Comparison of ENCODE assay signal across 17 cellular contexts in genomic region chr19:43481701-43482100, GRCh38. TPM values are rescaled to one million over a fixed set of nuclear protein-coding genes. Genes with fewer than 3 reads are reported as not detected.
DNase-seq lines count a peak whose midpoint lies in the region; ATAC-seq and TF ChIP-seq lines count a peak whose summit lies in the region.
"Had no signal": no experiment of that assay in that cellular context is flagged by ENCODE, and none has a peak within 500 bp of the region (broad histone marks: within the 10 kb centered on the region; RNA-seq: fewer than 3 reads in every experiment).

No MANE protein-coding gene starts in this region.

- CTCF ChIA-PET in HEK293 (lab: Yijun Ruan, JAX), result interaction anchor here (0.6 to 4.6 kb wide), 7 partner anchors 16 to 270 kb away, joined by 3 to 24 read pairs (median 3); no protein-coding TSS in a partner anchor

- DNase-seq in glutamatergic neuron (no peak), osteoblast (ENCODE audit: insufficient read length, low spot score, missing footprints) (peak; percentile 18), natural killer cell (no peak), ecto neural progenitor cell (ENCODE audit: low spot score) (no peak)
- DNase-seq: ACHN; BE2C; C1 segment of cervical spinal cord; Calu3; CD4-positive, CD25-positive, alpha-beta regulatory T cell; DMS79 treated with DMSO at 0.1 percent for 48 hours; GF-D8; HCEC 1CT; HFFc6; IMR-90 had no signal

- H3K27ac ChIP-seq in HEK293 (ENCODE audit: extremely low read depth, low read depth, low read length) (no peak overlapping the region), osteoblast (ENCODE audit: low read depth, low read length) (no peak overlapping the region)

- H3K4me3 Mint-ChIP-seq in glutamatergic neuron (ENCODE audit: unreplicated experiment), result no peak overlapping the region
- H3K4me3 Mint-ChIP-seq in natural killer cell, result no peak overlapping the region
- H3K4me3 Mint-ChIP-seq: CD4-positive, CD25-positive, alpha-beta regulatory T cell; GM23338; HFFc6 had no signal

- ATAC-seq in natural killer cell, result no peak
- ATAC-seq in HG02870 (IDR thresholded peaks at IDR 0.05; ENCODE audit: unreplicated experiment), result no peak
- ATAC-seq: GM23338 had no signal

- no peak overlapping the region for H2AFZ ChIP-seq in osteoblast (ENCODE audit: low read length)
- H2AFZ ChIP-seq: GM23338 had no signal

- H3K4me1 ChIP-seq in HEK293 (ENCODE audit: control insufficient read depth, insufficient read depth, low read length), result no peaks in the 10 kb centered on the region
- H3K4me1 ChIP-seq in osteoblast (ENCODE audit: insufficient read depth, low read length), result peaks cover 3% of the 10 kb centered on the region
- H3K4me1 ChIP-seq: BE2C had no signal

- H3K36me3 ChIP-seq in HEK293 (ENCODE audit: control insufficient read depth in 2 of 2, insufficient read depth in 1 of 2, low read length in 2 of 2) (peaks cover 0 to 11% of the 10 kb centered on the region in 2 experiments; a peak in 1 of 3 replicates), osteoblast (ENCODE audit: insufficient read depth, low read length) (peaks cover 6% of the 10 kb centered on the region)
- H3K36me3 ChIP-seq: BE2C had no signal

- H3K27me3 ChIP-seq in osteoblast (ENCODE audit: insufficient read depth, low read length), result no peaks in the 10 kb centered on the region
- H3K27me3 ChIP-seq: BE2C had no signal

- no peaks in the 10 kb centered on the region for H3K79me2 ChIP-seq in osteoblast (ENCODE audit: insufficient read depth, low read length)

- intact Hi-C loops in natural killer cell (cut with micrococcal nuclease), result no loop called here

- H3K4me3 ChIP-seq in HEK293 (ENCODE audit: low read depth, low read length), result no peak overlapping the region
- H3K4me3 ChIP-seq in osteoblast (ENCODE audit: insufficient read depth, low read length), result no peak overlapping the region
- H3K4me3 ChIP-seq: GM23338 had no signal

- TF ChIP-seq CTCF in HEK293 (tag by site-specific recombination; IDR thresholded peaks at IDR 0.05) (no peak), glutamatergic neuron (IDR thresholded peaks at IDR 0.05; ENCODE audit: partially characterized antibody, unreplicated experiment) (no peak), osteoblast (IDR thresholded peaks at IDR 0.05; ENCODE audit: extremely low read depth, low read depth, low read length) (no peak), natural killer cell (IDR thresholded peaks at IDR 0.05) (no peak)

- POLR2A ChIA-PET in HEK293 (lab: Yijun Ruan, JAX), result interaction anchor here (0.7 to 0.8 kb wide), 3 partner anchors 10 to 25 kb away, joined by 3 to 4 read pairs (median 4); no protein-coding TSS in a partner anchor

- H3K4me1 Mint-ChIP-seq in glutamatergic neuron (ENCODE audit: low read depth, unreplicated experiment) (no peaks in the 10 kb centered on the region), natural killer cell (no peaks in the 10 kb centered on the region)
- H3K4me1 Mint-ChIP-seq: GM23338 had no signal

- peaks cover 5% of the 10 kb centered on the region for H3K27me3 Mint-ChIP-seq in glutamatergic neuron (ENCODE audit: unreplicated experiment)
- no peaks in the 10 kb centered on the region for H3K27me3 Mint-ChIP-seq in natural killer cell (ENCODE audit: low read depth in 2 of 2)
- H3K27me3 Mint-ChIP-seq: CD4-positive, CD25-positive, alpha-beta regulatory T cell had no signal

- H3K36me3 Mint-ChIP-seq in glutamatergic neuron (ENCODE audit: unreplicated experiment) (no peaks in the 10 kb centered on the region), natural killer cell (no peaks in the 10 kb centered on the region)

- H3K9me3 Mint-ChIP-seq in glutamatergic neuron (ENCODE audit: unreplicated experiment) (no peaks in the 10 kb centered on the region), natural killer cell (no peaks in the 10 kb centered on the region)
- H3K9me3 Mint-ChIP-seq: CD4-positive, CD25-positive, alpha-beta regulatory T cell; GM23338; HFFc6 had no signal

- H4K20me1 ChIP-seq in osteoblast (ENCODE audit: insufficient read depth, low read length), result no peaks in the 10 kb centered on the region

- H3K4me2 ChIP-seq in osteoblast (ENCODE audit: insufficient read depth, low read length), result no peak overlapping the region
- H3K4me2 ChIP-seq: GM23338 had no signal

- H3K9me3 ChIP-seq in HEK293 (ENCODE audit: control insufficient read depth, insufficient read depth, low read depth, low read length) (no peaks in the 10 kb centered on the region), osteoblast (ENCODE audit: low read depth, low read length) (no peaks in the 10 kb centered on the region)
- H3K9me3 ChIP-seq: BE2C had no signal

- H3K27ac Mint-ChIP-seq in glutamatergic neuron (ENCODE audit: unreplicated experiment), result peak overlapping the region; percentile 6
- H3K27ac Mint-ChIP-seq in natural killer cell, result no peak overlapping the region
- H3K27ac Mint-ChIP-seq: GM23338, HFFc6 had no signal

TF ChIP-seq in HEK293, 187 proteins besides CTCF, POLR2A, EP300 and RAD21 (continues in another document):
- TF ChIP-seq ZFHX2 (tag by site-specific recombination; conservative IDR thresholded peaks at IDR 0.05), result no peak
- TF ChIP-seq ZNF248 (tag by site-specific recombination; IDR thresholded peaks at IDR 0.05), result no peak
- no peak for TF ChIP-seq ZNF184 (tag by site-specific recombination; IDR thresholded peaks at IDR 0.05)
- no peak for TF ChIP-seq ZBTB48 (tag by site-specific recombination; IDR thresholded peaks at IDR 0.05)
- no peak for TF ChIP-seq PRDM6 (tag by site-specific recombination; IDR thresholded peaks at IDR 0.05)
- no peak for TF ChIP-seq ZNF660 (tag by site-specific recombination; IDR thresholded peaks at IDR 0.05)
- no peak for TF ChIP-seq SP7 (tag by site-specific recombination; IDR thresholded peaks at IDR 0.05)
- TF ChIP-seq, protein P1, sequence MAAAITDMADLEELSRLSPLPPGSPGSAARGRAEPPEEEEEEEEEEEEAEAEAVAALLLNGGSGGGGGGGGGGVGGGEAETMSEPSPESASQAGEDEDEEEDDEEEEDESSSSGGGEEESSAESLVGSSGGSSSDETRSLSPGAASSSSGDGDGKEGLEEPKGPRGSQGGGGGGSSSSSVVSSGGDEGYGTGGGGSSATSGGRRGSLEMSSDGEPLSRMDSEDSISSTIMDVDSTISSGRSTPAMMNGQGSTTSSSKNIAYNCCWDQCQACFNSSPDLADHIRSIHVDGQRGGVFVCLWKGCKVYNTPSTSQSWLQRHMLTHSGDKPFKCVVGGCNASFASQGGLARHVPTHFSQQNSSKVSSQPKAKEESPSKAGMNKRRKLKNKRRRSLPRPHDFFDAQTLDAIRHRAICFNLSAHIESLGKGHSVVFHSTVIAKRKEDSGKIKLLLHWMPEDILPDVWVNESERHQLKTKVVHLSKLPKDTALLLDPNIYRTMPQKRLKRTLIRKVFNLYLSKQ (tag by site-specific recombination; IDR thresholded peaks at IDR 0.05; ENCODE audit: borderline replicate concordance), result no peak
- TF ChIP-seq ZNF335 (tag by site-specific recombination; conservative IDR thresholded peaks at IDR 0.05), result no peak

RNA-seq across cellular contexts. Expression of gene LYPD3, which starts 16.3 kb away (rescaled TPM):
- total RNA-seq in glutamatergic neuron (ENCODE audit: unreplicated experiment), result 0.56 TPM
- total RNA-seq in osteoblast, result 0.88 TPM in 1 of 2 replicates, not detected in the other
- 1 to 10 TPM; 1.3 to 2.4 (median 1.7) TPM for total RNA-seq in natural killer cell

RNA-seq across cellular contexts. Expression of gene PHLDB3, which starts 22.8 kb away (rescaled TPM):
- total RNA-seq in glutamatergic neuron (ENCODE audit: unreplicated experiment) (6.8 TPM), osteoblast (10.9 and 12.1 TPM in 2 replicates), natural killer cell (10 to 100 TPM; 24.5 to 24.9 (median 24.8) TPM)

RNA-seq across cellular contexts. Expression of gene ETHE1, which starts 45.3 kb away (rescaled TPM):
- total RNA-seq in glutamatergic neuron (ENCODE audit: unreplicated experiment) (16.0 TPM), osteoblast (42.7 and 52.1 TPM in 2 replicates), natural killer cell (10 to 100 TPM; 22.0 to 25.6 (median 24.6) TPM)

RNA-seq across cellular contexts. Expression of gene ZNF575, which starts 51.3 kb away (rescaled TPM):
- total RNA-seq in glutamatergic neuron (ENCODE audit: unreplicated experiment) (2.0 TPM), osteoblast (0.29 and 0.72 TPM in 2 replicates), natural killer cell (1 to 10 TPM; 1.9 to 5.4 (median 3.9) TPM)
- total RNA-seq: IMR-90 had no signal
